Comparison of ENCODE assay signal across 18 cellular contexts in the genomic region with DNA sequence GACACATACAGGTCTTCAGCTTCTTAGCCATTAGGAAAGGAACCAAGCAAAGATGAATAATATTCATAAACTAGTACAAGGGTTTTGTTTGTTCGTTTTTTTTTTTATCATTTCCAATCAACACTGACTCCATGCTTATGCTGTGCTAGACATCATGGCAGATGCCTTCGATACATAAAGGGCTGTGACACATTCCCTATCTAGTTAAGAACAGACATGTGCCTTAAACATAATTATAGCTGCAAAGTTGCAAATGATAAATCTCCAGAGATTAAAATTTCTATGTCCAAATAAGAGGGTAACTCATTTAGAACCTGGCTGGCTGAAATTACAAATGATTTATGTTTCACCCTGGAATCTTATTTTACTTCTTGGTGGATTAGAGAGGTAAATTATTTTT.
DNase-seq lines count a peak whose midpoint lies in the region; ATAC-seq, FAIRE-seq and TF ChIP-seq lines count a peak whose summit lies in the region.
"Had no signal": no experiment of that assay in that cellular context is flagged by ENCODE, and none has a peak within 500 bp of the region (broad histone marks: within the 10 kb centered on the region; RNA-seq: fewer than 3 reads in every experiment).

No MANE protein-coding gene starts in this region.

- no peak overlapping the region for H3K4me3 Mint-ChIP-seq in MCF 10A (ENCODE audit: unreplicated experiment)
- H3K4me3 Mint-ChIP-seq: B cell; CD8-positive, alpha-beta T cell; GM23338 had no signal

- no peak overlapping the region for H3K9ac ChIP-seq in mammary epithelial cell (ENCODE audit: insufficient read depth, low read length)
- H3K9ac ChIP-seq in K562 (ENCODE audit: insufficient read depth in 1 of 2, low read depth in 2 of 2, low read length in 2 of 2): no peak overlapping the region
- H3K9ac ChIP-seq in mesenchymal stem cell (ENCODE audit: low read length): no peak overlapping the region
- H3K9ac ChIP-seq: BLaER1 treated with 17β-estradiol and CSF1 and Interleukin-3, amounts not matched to agents 10 nM and 100 nM had no signal

- H2AFZ ChIP-seq in mammary epithelial cell (ENCODE audit: low read depth, low read length): no peak overlapping the region
- peak overlapping the region; percentile 63 for H2AFZ ChIP-seq in K562 (ENCODE audit: low read depth, low read length)
- no peak overlapping the region for H2AFZ ChIP-seq in mesenchymal stem cell (ENCODE audit: low read depth, low read length)
- H2AFZ ChIP-seq: GM23338 had no signal

- H3K9me3 ChIP-seq in mammary epithelial cell (replicated peaks; ENCODE audit: insufficient read depth, low read length) (no peaks in the 10 kb centered on the region), RWPE2 (ENCODE audit: severe bottlenecking) (no peaks in the 10 kb centered on the region), K562 (replicated peaks; ENCODE audit: control insufficient read depth, insufficient read depth, low read depth, low read length) (no peaks in the 10 kb centered on the region), mesenchymal stem cell (ENCODE audit: control insufficient read depth, low read length) (no peaks in the 10 kb centered on the region)
- H3K9me3 ChIP-seq: BLaER1 treated with 17β-estradiol and CSF1 and Interleukin-3, amounts not matched to agents 10 nM and 100 nM had no signal

- H3K4me2 ChIP-seq in mammary epithelial cell (ENCODE audit: insufficient read depth, low read depth, low read length) (no peak overlapping the region), K562 (ENCODE audit: insufficient read depth, low read length) (no peak overlapping the region), mesenchymal stem cell (ENCODE audit: low read length, poor library complexity, severe bottlenecking) (no peak overlapping the region)
- H3K4me2 ChIP-seq: BLaER1 treated with 17β-estradiol and CSF1 and Interleukin-3, amounts not matched to agents 10 nM and 100 nM; GM23338 had no signal

- no peaks in the 10 kb centered on the region for H3K9me1 ChIP-seq in K562 (ENCODE audit: control insufficient read depth, insufficient read depth, low read length)

- H3K4me1 ChIP-seq in mammary epithelial cell (ENCODE audit: insufficient read depth, low read length) (peaks cover 13% of the 10 kb centered on the region), RWPE2 (ENCODE audit: insufficient read depth, poor library complexity, severe bottlenecking) (peaks cover 17% of the 10 kb centered on the region), K562 (replicated peaks in 1 of 2; ENCODE audit: control insufficient read depth in 2 of 2, insufficient read depth in 2 of 2, low read length in 2 of 2) (peaks cover 6 to 8% of the 10 kb centered on the region in 2 experiments; a peak in 4 of 5 replicates), mesenchymal stem cell (ENCODE audit: control insufficient read depth, insufficient read depth, low read depth, low read length) (no peaks in the 10 kb centered on the region)
- H3K4me1 ChIP-seq: BLaER1 treated with 17β-estradiol and CSF1 and Interleukin-3, amounts not matched to agents 10 nM and 100 nM had no signal

- no TSS peak for BruUV-seq in mammary epithelial cell (replicated peaks; lab: Mats Ljungman, UMichigan)
- BruUV-seq in MCF 10A (replicated peaks; lab: Mats Ljungman, UMichigan): no TSS peak
- BruUV-seq in K562 (replicated peaks; lab: Mats Ljungman, UMichigan): no TSS peak

- H3K36me3 ChIP-seq in mammary epithelial cell (ENCODE audit: insufficient read depth, low read length): no peaks in the 10 kb centered on the region
- H3K36me3 ChIP-seq in RWPE2 (ENCODE audit: low read depth): no peaks in the 10 kb centered on the region
- no peaks in the 10 kb centered on the region for H3K36me3 ChIP-seq in K562 (ENCODE audit: control insufficient read depth, insufficient read depth, low read length)
- no peaks in the 10 kb centered on the region for H3K36me3 ChIP-seq in mesenchymal stem cell (ENCODE audit: control insufficient read depth in 1 of 2, insufficient read depth in 2 of 2, low read depth in 1 of 2, low read length in 2 of 2)
- H3K36me3 ChIP-seq: BLaER1 treated with 17β-estradiol and CSF1 and Interleukin-3, amounts not matched to agents 10 nM and 100 nM had no signal

- no peak overlapping the region for H2BK5ac ChIP-seq in mesenchymal stem cell (ENCODE audit: low read depth, low read length, poor library complexity, severe bottlenecking)

- TF ChIP-seq POLR2A in K562 (conservative IDR thresholded peaks at IDR 0.05): no peak

- no peak for FAIRE-seq in K562 (lab: Jason Lieb, UNC)
- FAIRE-seq: GM12892, GM18507, HTR-8/SVneo had no signal

- H3K36me3 Mint-ChIP-seq in MCF 10A (ENCODE audit: insufficient read depth, unreplicated experiment): no peaks in the 10 kb centered on the region
- H3K36me3 Mint-ChIP-seq: CD8-positive, alpha-beta T cell had no signal

- TF ChIP-seq EP300 in K562 (IDR thresholded peaks at IDR 0.05; ENCODE audit: low read length): no peak

- WGBS in mammary epithelial cell (ENCODE audit: low coverage, missing lambda C conversion rate): 91% methylated on average over 2 of the region's 2 CpGs
- WGBS in K562 (ENCODE audit: insufficient coverage, low coverage, missing lambda C conversion rate): 0% methylated on average over 2 of the region's 2 CpGs
- WGBS in mesenchymal stem cell: 100% methylated on average over 2 of the region's 2 CpGs

- no peak overlapping the region for H3K27ac Mint-ChIP-seq in MCF 10A (ENCODE audit: low read depth, unreplicated experiment)
- H3K27ac Mint-ChIP-seq: B cell; CD8-positive, alpha-beta T cell had no signal

- H3K79me1 ChIP-seq in mesenchymal stem cell (replicated peaks; ENCODE audit: low read length, poor library complexity, severe bottlenecking): peaks cover 3% of the 10 kb centered on the region

- no peak overlapping the region for H3K4ac ChIP-seq in mesenchymal stem cell (ENCODE audit: low read depth in 1 of 2, low read length in 2 of 2)

- TF ChIP-seq CTCF in mammary epithelial cell (conservative IDR thresholded peaks at IDR 0.05 in 1 of 2, IDR thresholded peaks at IDR 0.05 in 1 of 2; ENCODE audit: extremely low read depth in 1 of 2, insufficient read depth in 1 of 2, low read depth in 1 of 2, low read length in 2 of 2) (no peak), MCF 10A (IDR thresholded peaks at IDR 0.05; ENCODE audit: unreplicated experiment) (no peak), RWPE2 (IDR thresholded peaks at IDR 0.05; ENCODE audit: poor library complexity, severe bottlenecking) (no peak), K562 (IDR thresholded peaks at IDR 0.05 in 2 of 3, conservative IDR thresholded peaks at IDR 0.05 in 1 of 3; ENCODE audit: insufficient read depth in 2 of 3, low read depth in 1 of 3, low read length in 3 of 3) (no peak)

- DNase-seq in mammary epithelial cell (no peak), MCF 10A (ENCODE audit: unreplicated experiment) (no peak), RWPE2 (ENCODE audit: low spot score) (no peak), K562 (ENCODE audit: extremely low read depth in 1 of 4, low spot score in 3 of 4) (no peak), mesenchymal stem cell (no peak), GM19240 (ENCODE audit: insufficient read length, low spot score) (no peak)
- DNase-seq: 8988T; Calu3; CD8-positive, alpha-beta T cell; HCEC 1CT had no signal

- H3K9me3 Mint-ChIP-seq in MCF 10A (ENCODE audit: unreplicated experiment): no peaks in the 10 kb centered on the region
- H3K9me3 Mint-ChIP-seq: CD8-positive, alpha-beta T cell; GM23338 had no signal

- CTCF ChIA-PET in mammary epithelial cell (lab: Charles Lee; ENCODE audit: low non-redundant PET): no interaction called here
- CTCF ChIA-PET in MCF 10A (lab: Yijun Ruan, JAX): interaction anchor here (1.1 to 1.2 kb wide), 2 partner anchors 121 to 137 kb away, joined by 3 to 4 read pairs; no protein-coding TSS in a partner anchor
- CTCF ChIA-PET in K562 (lab: Yijun Ruan, JAX; ENCODE audit: low intra/inter-chr PET ratio): no interaction called here

- H3K14ac ChIP-seq in mesenchymal stem cell (ENCODE audit: low read length in 2 of 2): no peak overlapping the region

- in situ Hi-C loops in mammary epithelial cell (cut with MboI; ENCODE audit: low sequenced_read_pairs in 2 of 2): no loop called here
- in situ Hi-C loops in K562 (cut with MboI): no loop called here

- no peak overlapping the region for H3K4me3 ChIP-seq in mammary epithelial cell (replicated peaks in 1 of 3; ENCODE audit: insufficient read depth in 1 of 3, low read depth in 2 of 3, low read length in 3 of 3)
- no peak overlapping the region for H3K4me3 ChIP-seq in RWPE2 (ENCODE audit: severe bottlenecking)
- no peak overlapping the region for H3K4me3 ChIP-seq in K562
- no peak overlapping the region for H3K4me3 ChIP-seq in mesenchymal stem cell (ENCODE audit: insufficient read depth in 1 of 2, low read depth in 1 of 2, low read length in 2 of 2)
- H3K4me3 ChIP-seq: BLaER1 treated with 17β-estradiol and CSF1 and Interleukin-3, amounts not matched to agents 10 nM and 100 nM; GM23338 had no signal

- H3K27ac ChIP-seq in mammary epithelial cell (ENCODE audit: insufficient read depth, low read depth, low read length) (peak overlapping the region; percentile 62), RWPE2 (ENCODE audit: poor library complexity, severe bottlenecking) (peak overlapping the region; percentile 87), K562 (ENCODE audit: extremely low read depth, low read depth, low read length) (no peak overlapping the region), mesenchymal stem cell (ENCODE audit: low read length, poor library complexity, severe bottlenecking) (peak overlapping the region; percentile 42)
- H3K27ac ChIP-seq: BLaER1 treated with 17β-estradiol and CSF1 and Interleukin-3, amounts not matched to agents 10 nM and 100 nM had no signal

- no peak overlapping the region for H4K8ac ChIP-seq in mesenchymal stem cell (ENCODE audit: low read length)

- dilution Hi-C loops in mammary epithelial cell (cut with HindIII; ENCODE audit: low sequenced_read_pairs): no loop called here

- TF ChIP-seq RAD21 in K562 (CRISPR knock-in tag; conservative IDR thresholded peaks at IDR 0.05 in 1 of 2, IDR thresholded peaks at IDR 0.05 in 1 of 2): no peak

- ATAC-seq in RWPE2 (ENCODE audit: low read depth): no peak
- peak; percentile 58 for ATAC-seq in K562
- no peak for ATAC-seq in HG02938 (IDR thresholded peaks at IDR 0.05; ENCODE audit: unreplicated experiment)
- ATAC-seq in HG03439 (IDR thresholded peaks at IDR 0.05; ENCODE audit: unreplicated experiment): no peak
- ATAC-seq: CD8-positive, alpha-beta T cell had no signal

- no peak overlapping the region for H2BK15ac ChIP-seq in mesenchymal stem cell (ENCODE audit: low read depth, poor library complexity, severe bottlenecking)

- no peak overlapping the region for H4K91ac ChIP-seq in mesenchymal stem cell (ENCODE audit: low read length)

- H2BK120ac ChIP-seq in mesenchymal stem cell (ENCODE audit: low read depth, low read length): no peak overlapping the region

- intact Hi-C loops in mammary epithelial cell (cut with micrococcal nuclease): loop anchor here (2.0 kb wide), 1 partner anchor 54 kb away; no protein-coding TSS in a partner anchor
- intact Hi-C loops in MCF 10A (cut with micrococcal nuclease): no loop called here
- intact Hi-C loops in K562 (cut with micrococcal nuclease): no loop called here

- H2AK5ac ChIP-seq in mesenchymal stem cell (ENCODE audit: low read length, severe bottlenecking): no peak overlapping the region

- no peak overlapping the region for H3K23ac ChIP-seq in mesenchymal stem cell (ENCODE audit: low read length in 2 of 2)

- H3K27me3 Mint-ChIP-seq in MCF 10A (ENCODE audit: insufficient read depth, unreplicated experiment): no peaks in the 10 kb centered on the region
- H3K27me3 Mint-ChIP-seq: B cell had no signal

- H3K18ac ChIP-seq in mesenchymal stem cell (ENCODE audit: low read depth in 1 of 2, low read length in 2 of 2): no peak overlapping the region

- no peaks in the 10 kb centered on the region for H3K79me2 ChIP-seq in mammary epithelial cell (ENCODE audit: insufficient read depth, low read length)
- no peaks in the 10 kb centered on the region for H3K79me2 ChIP-seq in K562 (ENCODE audit: control insufficient read depth, insufficient read depth, low read length)

- peaks cover 8% of the 10 kb centered on the region for H3K4me1 Mint-ChIP-seq in MCF 10A (ENCODE audit: insufficient read depth, unreplicated experiment)

- no peak overlapping the region for H2BK12ac ChIP-seq in mesenchymal stem cell (ENCODE audit: low read length in 2 of 2)

- no peaks in the 10 kb centered on the region for H3K27me3 ChIP-seq in mammary epithelial cell (ENCODE audit: insufficient read depth, low read length)
- H3K27me3 ChIP-seq in RWPE2 (ENCODE audit: insufficient read depth, poor library complexity, severe bottlenecking): no peaks in the 10 kb centered on the region
- no peaks in the 10 kb centered on the region for H3K27me3 ChIP-seq in K562 (ENCODE audit: control insufficient read depth in 2 of 2, insufficient read depth in 2 of 2, low read length in 2 of 2)
- no peaks in the 10 kb centered on the region for H3K27me3 ChIP-seq in mesenchymal stem cell (ENCODE audit: control insufficient read depth in 1 of 2, insufficient read depth in 1 of 2, low read length in 2 of 2)
- H3K27me3 ChIP-seq: BLaER1 treated with 17β-estradiol and CSF1 and Interleukin-3, amounts not matched to agents 10 nM and 100 nM had no signal

- no peaks in the 10 kb centered on the region for H4K20me1 ChIP-seq in mammary epithelial cell (ENCODE audit: insufficient read depth, low read length)
- no peaks in the 10 kb centered on the region for H4K20me1 ChIP-seq in K562 (replicated peaks; ENCODE audit: control insufficient read depth, insufficient read depth, low read length)
- H4K20me1 ChIP-seq: BLaER1 treated with 17β-estradiol and CSF1 and Interleukin-3, amounts not matched to agents 10 nM and 100 nM had no signal

- POLR2A ChIA-PET in MCF 10A (lab: Yijun Ruan, JAX): interaction anchor here (1.2 to 1.8 kb wide), 2 partner anchors 8 to 20 kb away, joined by 6 to 10 read pairs; no protein-coding TSS in a partner anchor
- POLR2A ChIA-PET in K562 (lab: Yijun Ruan, JAX): interaction anchor here (0.6 to 1.2 kb wide), 4 partner anchors 10 to 41 kb away, joined by 3 to 4 read pairs (median 3); no protein-coding TSS in a partner anchor
